ENCODE assay signal across 29 cellular contexts in the genomic region with DNA sequence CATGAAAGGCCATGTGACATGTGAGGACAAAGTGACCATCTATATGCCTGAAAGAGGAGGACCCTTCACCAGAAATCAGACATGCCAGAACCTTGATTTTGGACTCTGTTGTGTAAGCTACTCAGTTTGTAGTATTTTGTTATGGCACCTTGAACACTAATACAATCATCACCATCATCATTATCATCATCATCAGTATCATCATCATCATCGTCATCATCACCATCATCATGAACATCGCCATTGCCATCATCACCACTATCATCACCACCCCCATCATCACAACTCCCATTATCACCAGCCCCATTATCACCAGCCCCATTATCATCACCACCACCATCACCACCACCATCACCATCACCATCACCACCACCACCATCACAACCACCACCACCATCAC. TPM values are rescaled to one million over a fixed set of nuclear protein-coding genes. Genes with fewer than 3 reads are reported as not detected.
DNase-seq lines count a peak whose midpoint lies in the region; ATAC-seq, FAIRE-seq and TF ChIP-seq lines count a peak whose summit lies in the region.
"Had no signal": no experiment of that assay in that cellular context is flagged by ENCODE, and none has a peak within 500 bp of the region (broad histone marks: within the 10 kb centered on the region; RNA-seq: fewer than 3 reads in every experiment).

No MANE protein-coding gene starts in this region.

- H3K27ac ChIP-seq in HEK293 (ENCODE audit: extremely low read depth, low read depth, low read length) (no peak overlapping the region), neural progenitor cell (no peak overlapping the region)

- no peaks in the 10 kb centered on the region for H3K27me3 ChIP-seq in neural progenitor cell

- no peaks in the 10 kb centered on the region for H3K36me3 ChIP-seq in HEK293 (ENCODE audit: control insufficient read depth in 2 of 2, insufficient read depth in 1 of 2, low read length in 2 of 2)
- H3K36me3 ChIP-seq in neural progenitor cell: no peaks in the 10 kb centered on the region

- no peak overlapping the region for H3K4me3 Mint-ChIP-seq in effector memory CD8-positive, alpha-beta T cell
- peak overlapping the region; percentile 60 for H3K4me3 Mint-ChIP-seq in neural progenitor cell
- H3K4me3 Mint-ChIP-seq: CD4-positive, alpha-beta memory T cell had no signal

- ATAC-seq in effector memory CD8-positive, alpha-beta T cell (replicated peaks): no peak

- H3K36me3 Mint-ChIP-seq in effector memory CD8-positive, alpha-beta T cell (ENCODE audit: insufficient read depth): peaks cover 10% of the 10 kb centered on the region
- H3K36me3 Mint-ChIP-seq in neural progenitor cell: peaks cover 3% of the 10 kb centered on the region
- H3K36me3 Mint-ChIP-seq: CD4-positive, alpha-beta memory T cell had no signal

- H4K20me1 ChIP-seq in neural progenitor cell (ENCODE audit: low read depth): no peaks in the 10 kb centered on the region

- peaks cover 9 to 10% of the 10 kb centered on the region in 2 donors for H3K4me1 Mint-ChIP-seq in effector memory CD8-positive, alpha-beta T cell (ENCODE audit: low read depth in 2 of 2)
- H3K4me1 Mint-ChIP-seq in neural progenitor cell: peaks cover 9% of the 10 kb centered on the region

- no peak overlapping the region for H3K9ac ChIP-seq in neural progenitor cell

- POLR2A ChIA-PET in HEK293 (lab: Yijun Ruan, JAX): no interaction called here

- H3K9me3 ChIP-seq in HEK293 (ENCODE audit: control insufficient read depth, insufficient read depth, low read depth, low read length) (no peaks in the 10 kb centered on the region), neural progenitor cell (ENCODE audit: low read depth) (no peaks in the 10 kb centered on the region)

- H3K27me3 Mint-ChIP-seq in effector memory CD8-positive, alpha-beta T cell: peaks cover 0 to 11% of the 10 kb centered on the region in 2 donors
- H3K27me3 Mint-ChIP-seq in neural progenitor cell (ENCODE audit: insufficient read depth, low read depth): peaks cover 17% of the 10 kb centered on the region

- H3K4me3 ChIP-seq in HEK293 (ENCODE audit: low read depth, low read length): no peak overlapping the region
- H3K4me3 ChIP-seq in neural progenitor cell: no peak overlapping the region
- H3K4me3 ChIP-seq: SK-N-MC had no signal

- FAIRE-seq in HTR-8/SVneo (lab: Jason Lieb, UNC) (peak; percentile 97), D721Med (lab: Jason Lieb, UNC) (no peak)
- FAIRE-seq: GM12892, H1, RCC 7860 had no signal

- CTCF ChIA-PET in HEK293 (lab: Yijun Ruan, JAX): interaction anchor here (2.2 kb wide), 1 partner anchor 40 kb away, joined by 17 read pairs; no protein-coding TSS in a partner anchor

- peak overlapping the region; percentile 74 to 79 for H3K27ac Mint-ChIP-seq in effector memory CD8-positive, alpha-beta T cell
- no peak overlapping the region for H3K27ac Mint-ChIP-seq in neural progenitor cell

- TF ChIP-seq CTCF in HEK293 (tag by site-specific recombination; IDR thresholded peaks at IDR 0.05) (no peak), neural progenitor cell (IDR thresholded peaks at IDR 0.05) (no peak), D721Med (IDR thresholded peaks at IDR 0.05; ENCODE audit: insufficient read depth, missing control alignments) (no peak)

- H3K79me2 ChIP-seq in neural progenitor cell (ENCODE audit: low read depth): no peaks in the 10 kb centered on the region

- H3K4me1 ChIP-seq in HEK293 (ENCODE audit: control insufficient read depth, insufficient read depth, low read length) (no peaks in the 10 kb centered on the region), neural progenitor cell (peaks cover 1% of the 10 kb centered on the region)

- H3K9me3 Mint-ChIP-seq in effector memory CD8-positive, alpha-beta T cell: peaks cover 8 to 13% of the 10 kb centered on the region in 2 donors
- H3K9me3 Mint-ChIP-seq in neural progenitor cell: peaks cover 13% of the 10 kb centered on the region

- no peaks in the 10 kb centered on the region for H3F3A ChIP-seq in neural progenitor cell (ENCODE audit: low read depth)

- DNase-seq in HTR-8/SVneo (ENCODE audit: insufficient read length, low spot score) (no peak), neural progenitor cell (ENCODE audit: low spot score) (no peak), HPDE6-E6E7 (ENCODE audit: extremely low spot score) (no peak), D721Med (ENCODE audit: insufficient read length, low spot score) (no peak)
- no peak for DNase-seq in effector memory CD8-positive, alpha-beta T cell
- no peak for DNase-seq in activated CD4-positive, alpha-beta T cell treated with anti-CD3 and anti-CD28 coated beads, Interleukin-2, amount 50 U/mL, for 1 hour
- DNase-seq: C1 segment of cervical spinal cord; CD4-positive, alpha-beta memory T cell; COR-L47; DMS 273 treated with DMSO at 0.1 percent for 48 hours; DMS79 treated with DMSO at 0.1 percent for 48 hours; GF-D8; HCEC 1CT; Karpas-422; NCI-H1092 treated with DMSO at 0.1 percent for 48 hours; NCI-H1436; NCI-H187; NCI-H2081 treated with DMSO at 0.1 percent for 48 hours; NCI-H2171; NCI-H226; NCI-H510A; NCI-H69; SIG-M5 had no signal

- no peak overlapping the region for H3K4me2 ChIP-seq in neural progenitor cell

- no peak overlapping the region for H2AFZ ChIP-seq in neural progenitor cell (replicated peaks)

TF ChIP-seq in HEK293, 187 proteins besides CTCF, POLR2A, EP300 and RAD21:
- TF ChIP-seq, protein P1, sequence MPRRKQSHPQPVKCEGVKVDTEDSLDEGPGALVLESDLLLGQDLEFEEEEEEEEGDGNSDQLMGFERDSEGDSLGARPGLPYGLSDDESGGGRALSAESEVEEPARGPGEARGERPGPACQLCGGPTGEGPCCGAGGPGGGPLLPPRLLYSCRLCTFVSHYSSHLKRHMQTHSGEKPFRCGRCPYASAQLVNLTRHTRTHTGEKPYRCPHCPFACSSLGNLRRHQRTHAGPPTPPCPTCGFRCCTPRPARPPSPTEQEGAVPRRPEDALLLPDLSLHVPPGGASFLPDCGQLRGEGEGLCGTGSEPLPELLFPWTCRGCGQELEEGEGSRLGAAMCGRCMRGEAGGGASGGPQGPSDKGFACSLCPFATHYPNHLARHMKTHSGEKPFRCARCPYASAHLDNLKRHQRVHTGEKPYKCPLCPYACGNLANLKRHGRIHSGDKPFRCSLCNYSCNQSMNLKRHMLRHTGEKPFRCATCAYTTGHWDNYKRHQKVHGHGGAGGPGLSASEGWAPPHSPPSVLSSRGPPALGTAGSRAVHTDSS (tag by site-specific recombination; IDR thresholded peaks at IDR 0.05): peak; percentile 90
- TF ChIP-seq, protein P2, sequence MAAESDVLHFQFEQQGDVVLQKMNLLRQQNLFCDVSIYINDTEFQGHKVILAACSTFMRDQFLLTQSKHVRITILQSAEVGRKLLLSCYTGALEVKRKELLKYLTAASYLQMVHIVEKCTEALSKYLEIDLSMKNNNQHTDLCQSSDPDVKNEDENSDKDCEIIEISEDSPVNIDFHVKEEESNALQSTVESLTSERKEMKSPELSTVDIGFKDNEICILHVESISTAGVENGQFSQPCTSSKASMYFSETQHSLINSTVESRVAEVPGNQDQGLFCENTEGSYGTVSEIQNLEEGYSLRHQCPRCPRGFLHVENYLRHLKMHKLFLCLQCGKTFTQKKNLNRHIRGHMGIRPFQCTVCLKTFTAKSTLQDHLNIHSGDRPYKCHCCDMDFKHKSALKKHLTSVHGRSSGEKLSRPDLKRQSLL (tag by site-specific recombination; IDR thresholded peaks at IDR 0.05): no peak
- no peak for TF ChIP-seq ZNF501 (tag by site-specific recombination; IDR thresholded peaks at IDR 0.05)

RNA-seq across cellular contexts. Expression of gene ISCU, which starts 15.9 kb away (rescaled TPM):
- total RNA-seq in neural progenitor cell (ENCODE audit: low replicate concordance): 78.9 TPM in 2 replicates

RNA-seq across cellular contexts. Expression of gene SART3, which starts 17.3 kb away (rescaled TPM):
- 79.0 and 116 TPM in 2 replicates for total RNA-seq in neural progenitor cell (ENCODE audit: low replicate concordance)

RNA-seq across cellular contexts. Expression of gene TMEM119, which starts 19.6 kb away (rescaled TPM):
- total RNA-seq in neural progenitor cell (ENCODE audit: low replicate concordance): 0.97 and 2.0 TPM in 2 replicates
- total RNA-seq: A673 had no signal

RNA-seq across cellular contexts. Expression of gene SELPLG, which starts 55.4 kb away (rescaled TPM):
- total RNA-seq in neural progenitor cell (ENCODE audit: low replicate concordance): not detected in 2 replicates
- total RNA-seq: H1 had no signal
